ENCODE assay signal across 15 cellular contexts in genomic region chr18:48138660-48139426, GRCh38.
A peak's percentile ranks its signal among the peaks of the same experiment; 100 is the strongest.
DNase-seq lines count a peak whose midpoint lies in the region; ATAC-seq and TF ChIP-seq lines count a peak whose summit lies in the region.
"Had no signal": no experiment of that assay in that cellular context is flagged by ENCODE, and none has a peak within 500 bp of the region (broad histone marks: within the 10 kb centered on the region; RNA-seq: fewer than 3 reads in every experiment).

No MANE protein-coding gene starts in this region.

- intact Hi-C loops in esophagus squamous epithelium (cut with DNase I), result no loop called here

- H3K27me3 ChIP-seq in esophagus squamous epithelium, result peaks cover 0 to 20% (median 0%) of the 10 kb centered on the region in 4 donors

- H3K36me3 Mint-ChIP-seq in stimulated activated memory B cell treated with anti-CD40 and anti-IgM and Interleukin-4, amounts not matched to agents 10 μg/mL and 1 μg/mL and 100 μg/mL, for 72 hours, result no peaks in the 10 kb centered on the region
- H3K36me3 Mint-ChIP-seq: activated naive CD8-positive, alpha-beta T cell treated with anti-CD3 and anti-CD28 coated beads for 36 hours; CD8-positive, alpha-beta memory T cell had no signal

- 52 to 66% methylated on average over 7 of the region's 7 CpGs for WGBS in esophagus squamous epithelium, 2 donors

- no peaks in the 10 kb centered on the region for H3K4me1 Mint-ChIP-seq in stimulated activated memory B cell treated with anti-CD40 and anti-IgM and Interleukin-4, amounts not matched to agents 10 μg/mL and 1 μg/mL and 100 μg/mL, for 72 hours

- DNase-seq in NCI-H2171 treated with DMSO at 0.1 percent for 48 hours (lab: John Stamatoyannopoulos, UW), result peak; percentile 48
- DNase-seq in NCI-H2171 (lab: John Stamatoyannopoulos, UW), result no peak
- DNase-seq in NCI-H2107 (lab: John Stamatoyannopoulos, UW), result peak; percentile 88
- DNase-seq in esophagus squamous epithelium (lab: John Stamatoyannopoulos, UW), result no peak
- DNase-seq in stimulated activated CD4-positive, alpha-beta T cell treated with anti-CD3 and anti-CD28 coated beads, Interleukin-12 subunit alpha, Interleukin-12 subunit beta, amount 100 ng/mL, for 4 hours, result no peak
- DNase-seq in stimulated activated CD4-positive, alpha-beta T cell treated with anti-CD3 and anti-CD28 coated beads, Interleukin-2, amount 100 ng/mL, for 24 hours, result no peak
- no peak for DNase-seq in kidney glomerular epithelial cell (lab: John Stamatoyannopoulos, UW)
- DNase-seq: activated CD4-positive, CD25-positive, alpha-beta regulatory T cell treated with anti-CD3 and anti-CD28 coated beads, Interleukin-2, amount 50 U/mL, for 72 hours; activated naive CD8-positive, alpha-beta T cell treated with anti-CD3 and anti-CD28 coated beads for 36 hours; CD8-positive, alpha-beta memory T cell; NCI-H2227 treated with DMSO at 0.1 percent for 48 hours; T-helper 17 cell had no signal

- H3K9me3 ChIP-seq in esophagus squamous epithelium, result no peaks in the 10 kb centered on the region

- peak; percentile 26 for ATAC-seq in stimulated activated memory B cell treated with anti-CD40 and anti-IgM and Interleukin-4, amounts not matched to agents 10 μg/mL and 1 μg/mL and 100 μg/mL, for 72 hours
- ATAC-seq: T-helper 17 cell had no signal

- peak overlapping the region; percentile 88 to 97 (median 91) for H3K27ac ChIP-seq in esophagus squamous epithelium
- H3K27ac ChIP-seq: cardiac muscle cell had no signal

- no peak overlapping the region for H3K4me3 Mint-ChIP-seq in stimulated activated memory B cell treated with anti-CD40 and anti-IgM and Interleukin-4, amounts not matched to agents 10 μg/mL and 1 μg/mL and 100 μg/mL, for 72 hours
- H3K4me3 Mint-ChIP-seq: activated naive CD8-positive, alpha-beta T cell treated with anti-CD3 and anti-CD28 coated beads for 36 hours; stimulated activated naive CD8-positive, alpha-beta T cell treated with anti-CD3 and anti-CD28 coated beads, Interleukin-15, Interleukin-2, amounts not matched to agents 100 ng/mL and 50 ng/mL, for 24 hours had no signal

- no peaks in the 10 kb centered on the region for H3K9me3 Mint-ChIP-seq in stimulated activated memory B cell treated with anti-CD40 and anti-IgM and Interleukin-4, amounts not matched to agents 10 μg/mL and 1 μg/mL and 100 μg/mL, for 72 hours
- H3K9me3 Mint-ChIP-seq: activated naive CD8-positive, alpha-beta T cell treated with anti-CD3 and anti-CD28 coated beads for 36 hours; CD8-positive, alpha-beta memory T cell; stimulated activated naive CD8-positive, alpha-beta T cell treated with anti-CD3 and anti-CD28 coated beads, Interleukin-15, Interleukin-2, amounts not matched to agents 100 ng/mL and 50 ng/mL, for 24 hours had no signal

- no peak overlapping the region for H3K4me3 ChIP-seq in esophagus squamous epithelium
- H3K4me3 ChIP-seq: cardiac muscle cell had no signal

- no peak for TF ChIP-seq CTCF in esophagus squamous epithelium (IDR thresholded peaks at IDR 0.05)

- H3K27me3 Mint-ChIP-seq in stimulated activated memory B cell treated with anti-CD40 and anti-IgM and Interleukin-4, amounts not matched to agents 10 μg/mL and 1 μg/mL and 100 μg/mL, for 72 hours, result peaks cover 50% of the 10 kb centered on the region

- H3K36me3 ChIP-seq in esophagus squamous epithelium, result no peaks in the 10 kb centered on the region
- H3K36me3 ChIP-seq: cardiac muscle cell had no signal

- peaks cover 30 to 98% (median 51%) of the 10 kb centered on the region in 3 donors for H3K4me1 ChIP-seq in esophagus squamous epithelium

- no peak for TF ChIP-seq POLR2A in esophagus squamous epithelium (IDR thresholded peaks at IDR 0.05)

- no peak overlapping the region for H3K27ac Mint-ChIP-seq in stimulated activated memory B cell treated with anti-CD40 and anti-IgM and Interleukin-4, amounts not matched to agents 10 μg/mL and 1 μg/mL and 100 μg/mL, for 72 hours
- H3K27ac Mint-ChIP-seq: activated naive CD8-positive, alpha-beta T cell treated with anti-CD3 and anti-CD28 coated beads for 36 hours; CD8-positive, alpha-beta memory T cell; stimulated activated naive CD8-positive, alpha-beta T cell treated with anti-CD3 and anti-CD28 coated beads, Interleukin-15, Interleukin-2, amounts not matched to agents 100 ng/mL and 50 ng/mL, for 24 hours; T-helper 17 cell had no signal

Comparison
In these comparisons a context has a peak if more than half of its experiments do, and no peak if none do; other contexts are left out.
1. DNase-seq: peak in NCI-H2171 treated with DMSO at 0.1 percent for 48 hours (single experiment) and NCI-H2107 (single experiment); none in NCI-H2171 (single experiment), esophagus squamous epithelium (single experiment), stimulated activated CD4-positive, alpha-beta T cell treated with anti-CD3 and anti-CD28 coated beads, Interleukin-12 subunit alpha, Interleukin-12 subunit beta, amount 100 ng/mL, for 4 hours (single experiment), stimulated activated CD4-positive, alpha-beta T cell treated with anti-CD3 and anti-CD28 coated beads, Interleukin-2, amount 100 ng/mL, for 24 hours (0 of 2) and kidney glomerular epithelial cell (single experiment).